Comparison of ENCODE assay signal across 8 cellular contexts in the genomic region with DNA sequence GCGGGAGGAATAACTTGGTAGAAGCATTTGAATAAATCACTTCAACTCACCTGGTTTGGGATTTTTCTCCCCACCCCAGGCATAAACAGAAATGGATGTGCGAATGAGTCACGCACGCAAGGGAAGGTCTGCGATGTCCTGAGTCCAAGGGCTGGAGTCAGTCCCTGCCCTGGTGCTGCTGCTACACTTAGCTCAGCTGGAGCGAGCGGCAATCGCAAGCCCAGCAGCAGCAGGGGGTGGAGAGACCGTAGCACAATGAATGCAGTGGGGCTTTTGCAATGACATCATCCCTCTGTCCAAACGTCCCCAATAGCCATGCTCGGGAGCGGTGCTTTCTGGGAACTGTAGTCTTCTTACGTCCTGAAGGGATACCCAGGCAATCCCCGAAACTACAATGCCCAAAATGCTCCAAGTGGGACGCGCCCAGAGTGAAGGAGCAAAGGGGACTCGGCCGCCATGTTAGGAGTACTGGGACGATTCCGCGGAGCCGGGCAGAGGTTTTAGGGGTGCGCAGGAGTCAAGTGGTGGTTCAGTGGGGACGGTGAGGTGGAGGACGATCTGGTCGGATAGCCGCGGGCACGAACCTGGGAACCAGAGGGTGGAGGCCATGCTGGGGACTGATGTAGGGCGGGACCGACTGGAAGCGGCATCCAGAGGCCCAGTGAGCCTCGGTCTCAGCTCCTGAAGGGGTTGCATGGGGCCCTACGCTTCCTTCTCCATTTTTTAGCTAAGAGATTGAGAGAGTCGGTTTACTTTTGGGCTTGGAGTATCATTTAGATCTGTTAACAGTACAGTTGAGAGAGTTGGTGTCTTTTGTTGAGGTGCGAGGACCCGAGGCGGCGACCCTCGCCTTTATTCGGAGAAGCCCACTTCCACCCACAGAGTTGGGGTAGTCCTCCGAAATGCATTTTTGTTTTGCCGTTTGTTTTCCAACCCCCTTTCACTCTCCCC. TPM values are rescaled to one million over a fixed set of nuclear protein-coding genes. Genes with fewer than 3 reads are reported as not detected.
DNase-seq lines count a peak whose midpoint lies in the region; ATAC-seq and TF ChIP-seq lines count a peak whose summit lies in the region.

A gene with protein sequence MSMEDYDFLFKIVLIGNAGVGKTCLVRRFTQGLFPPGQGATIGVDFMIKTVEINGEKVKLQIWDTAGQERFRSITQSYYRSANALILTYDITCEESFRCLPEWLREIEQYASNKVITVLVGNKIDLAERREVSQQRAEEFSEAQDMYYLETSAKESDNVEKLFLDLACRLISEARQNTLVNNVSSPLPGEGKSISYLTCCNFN (minus strand): TSS at position 257 of the 951 bp plus-strand sequence. CDS start 74,581 bp downstream, outside the sequence.

- DNase-seq in DMS114 treated with DMSO at 0.1 percent for 48 hours (lab: John Stamatoyannopoulos, UW; ENCODE audit: unreplicated experiment) (peak; percentile 96), IMR-90 (peak; percentile 100), OCI-LY7 (ENCODE audit: low spot score) (peak; percentile 99), activated T-cell treated with anti-CD3 and anti-CD28 coated beads for 4 hours (peak; percentile 88), erythroblast (lab: John Stamatoyannopoulos, UW) (peak; percentile 99), mucosa of gallbladder (ENCODE audit: low spot score) (peak; percentile 99)
- peak; percentile 83 to 87 for DNase-seq in stimulated activated CD8-positive, alpha-beta memory T cell treated with anti-CD3 and anti-CD28 coated beads, Interleukin-4, amount 100 ng/mL, for 4 hours (ENCODE audit: low read depth in 2 of 2, low spot score in 1 of 2)

- 3% methylated on average over 6 of the region's 43 CpGs; no CpG with 5 or more reads in 1 of the 2 experiments for WGBS in IMR-90 (ENCODE audit: extremely low coverage in 2 of 2, insufficient read length in 1 of 2), 2 experiments

- peak within 1 kb of the TSS; percentile 94 for H2BK5ac ChIP-seq in IMR-90 (ENCODE audit: low read depth, low read length, poor library complexity, severe bottlenecking)

- H3K9me1 ChIP-seq in IMR-90 (ENCODE audit: insufficient read depth, low read length), result no peaks in the 10 kb centered on the region

- in situ Hi-C loops in IMR-90 (cut with MboI; ENCODE audit: low sequenced_read_pairs), result loop anchor here (10.0 kb wide), 1 partner anchor 167 kb away; the partner anchor contains the start of genes DDIAS and PRCP

- H3K4me2 ChIP-seq in IMR-90 (ENCODE audit: low read depth, low read length) (peak within 1 kb of the TSS; percentile 100), OCI-LY7 (ENCODE audit: low read length) (peak within 1 kb of the TSS; percentile 88)

- H3K14ac ChIP-seq in IMR-90 (replicated peaks; ENCODE audit: low read depth, low read length), result peak within 1 kb of the TSS; percentile 100

- CTCF ChIA-PET in IMR-90 (lab: Yijun Ruan, JAX) (interaction anchor here (1.5 kb wide), 1 partner anchor 178 kb away, joined by 3 read pairs; no protein-coding TSS in a partner anchor), OCI-LY7 (lab: Charles Lee; ENCODE audit: unreplicated experiment) (no interaction called here)

- POLR2A ChIA-PET in IMR-90 (lab: Charles Lee; ENCODE audit: unreplicated experiment) (interaction anchor here (0.7 to 1.5 kb wide), 2 partner anchors 8 to 20 kb away, joined by 4 to 18 read pairs; no protein-coding TSS in a partner anchor), OCI-LY7 (lab: Charles Lee) (interaction anchor here (0.6 to 2.3 kb wide), 20 partner anchors 9 to 176 kb away, joined by 3 to 13 read pairs (median 3); partner anchors contain the start of genes DDIAS and PCF11)

- H3K4ac ChIP-seq in IMR-90 (ENCODE audit: low read depth, low read length), result peak within 1 kb of the TSS; percentile 99

- peak within 1 kb of the TSS; percentile 95 for H3K9ac ChIP-seq in IMR-90 (ENCODE audit: low read depth, low read length)

- H3K27ac ChIP-seq in IMR-90 (ENCODE audit: insufficient read depth, low read length), result peak within 1 kb of the TSS; percentile 93
- peak within 1 kb of the TSS; percentile 70 for H3K27ac ChIP-seq in OCI-LY7 (ENCODE audit: low read depth, low read length, poor library complexity, severe bottlenecking)

- H3K56ac ChIP-seq in IMR-90 (ENCODE audit: extremely low read depth, insufficient read depth, low read length), result peak within 1 kb of the TSS; percentile 99

- peak within 1 kb of the TSS; percentile 87 for H2AK5ac ChIP-seq in IMR-90 (ENCODE audit: low read depth, low read length)

- BruUV-seq in IMR-90 (replicated peaks; lab: Mats Ljungman, UMichigan), result TSS peak; percentile 53
- TSS peak; percentile 77 for BruUV-seq in OCI-LY7 (replicated peaks; lab: Mats Ljungman, UMichigan)

- no peaks in the 10 kb centered on the region for H3K27me3 ChIP-seq in IMR-90 (ENCODE audit: control insufficient read depth, insufficient read depth, low read length)

- peaks cover 78% of the 10 kb centered on the region for H3K79me2 ChIP-seq in OCI-LY7 (ENCODE audit: insufficient read depth, low read depth, low read length)

- peak within 1 kb of the TSS; percentile 94 for H2AK9ac ChIP-seq in IMR-90 (replicated peaks; ENCODE audit: low read depth, low read length, poor library complexity)

- peak within 1 kb of the TSS; percentile 78 for H4K5ac ChIP-seq in IMR-90 (ENCODE audit: low read depth, low read length)

- peaks cover 7% of the 10 kb centered on the region for H3K4me1 ChIP-seq in IMR-90 (ENCODE audit: control insufficient read depth, insufficient read depth, low read length)
- H3K4me1 ChIP-seq in OCI-LY7 (ENCODE audit: insufficient read depth, low read length, poor library complexity, severe bottlenecking), result peaks cover 39% of the 10 kb centered on the region

- dilution Hi-C loops in IMR-90 (cut with HindIII; ENCODE audit: low sequenced_read_pairs, unreplicated experiment), result loop anchor here (25.0 kb wide), 1 partner anchor 90 kb away; the partner anchor contains the start of gene PCF11

- peak within 1 kb of the TSS; percentile 72 for H2BK120ac ChIP-seq in IMR-90 (ENCODE audit: low read depth, low read length)

- H3K9me3 ChIP-seq in IMR-90 (ENCODE audit: control insufficient read depth, insufficient read depth, low read length) (no peaks in the 10 kb centered on the region), OCI-LY7 (ENCODE audit: low read length) (no peaks in the 10 kb centered on the region)

- TF ChIP-seq CTCF in IMR-90 (conservative IDR thresholded peaks at IDR 0.05; ENCODE audit: low read depth, low read length) (no peak), OCI-LY7 (conservative IDR thresholded peaks at IDR 0.05; ENCODE audit: low read length) (no peak)

- TF ChIP-seq POLR2A in IMR-90 (IDR thresholded peaks at IDR 0.05; ENCODE audit: low read depth, low read length) (peak; percentile 95), erythroblast (IDR thresholded peaks at IDR 0.05; ENCODE audit: low read length) (peak; percentile 96)

- peaks cover 4% of the 10 kb centered on the region for H3K36me3 ChIP-seq in IMR-90 (ENCODE audit: control insufficient read depth, insufficient read depth, low read length)
- peaks cover 50% of the 10 kb centered on the region for H3K36me3 ChIP-seq in OCI-LY7 (ENCODE audit: insufficient read depth, low read length)

- no peaks in the 10 kb centered on the region for H3K9me2 ChIP-seq in OCI-LY7 (ENCODE audit: insufficient read depth, low read length)

- H2AFZ ChIP-seq in IMR-90 (replicated peaks; ENCODE audit: low read length, poor library complexity) (peak within 1 kb of the TSS; percentile 96), OCI-LY7 (ENCODE audit: low read length) (peak within 1 kb of the TSS; percentile 19; the same call in 1 of the 2 replicates)

- peak within 1 kb of the TSS; percentile 86 for H3K18ac ChIP-seq in IMR-90 (ENCODE audit: low read depth, low read length)

- H3K4me3 ChIP-seq in IMR-90 (ENCODE audit: insufficient read depth, low read depth, low read length) (peak within 1 kb of the TSS; percentile 64), OCI-LY7 (ENCODE audit: low read depth, low read length, poor library complexity, severe bottlenecking) (peak within 1 kb of the TSS; percentile 86)

- TF ChIP-seq RAD21 in IMR-90 (IDR thresholded peaks at IDR 0.05; ENCODE audit: low read length), result peak; percentile 49

- peak within 1 kb of the TSS; percentile 17; the same call in 1 of the 3 replicates for H2BK15ac ChIP-seq in IMR-90 (ENCODE audit: low read depth, low read length)

- peak; percentile 97 for ATAC-seq in GM21529 (IDR thresholded peaks at IDR 0.05; ENCODE audit: unreplicated experiment)
- peak; percentile 96 for ATAC-seq in IMR-90 (ENCODE audit: low read depth)

- peaks cover 15 to 71% of the 10 kb centered on the region in 2 experiments; a peak in 3 of 4 replicates for H3K79me1 ChIP-seq in IMR-90 (ENCODE audit: low read depth in 1 of 2, low read length in 2 of 2)

- H4K20me1 ChIP-seq in IMR-90 (ENCODE audit: insufficient read depth, low read length) (peaks cover 4% of the 10 kb centered on the region; the same call in 1 of the 2 replicates), OCI-LY7 (ENCODE audit: insufficient read depth, low read length) (no peaks in the 10 kb centered on the region)

- intact Hi-C loops in IMR-90 (cut with micrococcal nuclease), result loop anchor here (1.0 to 10.0 kb wide), 8 partner anchors 20 to 357 kb away; partner anchors contain the start of genes ANKRD42 and PCF11
- intact Hi-C loops in OCI-LY7 (cut with micrococcal nuclease; ENCODE audit: unreplicated experiment), result loop anchor here (2.0 to 5.0 kb wide), 2 partner anchors 85 to 215 kb away; partner anchors contain the start of genes CCDC90B and PCF11

- H3K23ac ChIP-seq in IMR-90 (ENCODE audit: low read depth, low read length), result peak within 1 kb of the TSS; percentile 99

- H4K8ac ChIP-seq in IMR-90 (ENCODE audit: low read depth in 2 of 2, low read length in 2 of 2), result peak within 1 kb of the TSS; percentile 75 to 98

- peak within 1 kb of the TSS; percentile 19 for H2BK20ac ChIP-seq in IMR-90 (ENCODE audit: low read depth, low read length)

- peak within 1 kb of the TSS; percentile 96 for H4K91ac ChIP-seq in IMR-90 (ENCODE audit: insufficient read depth, low read depth, low read length)

TF ChIP-seq in IMR-90, 13 proteins besides CTCF, POLR2A, EP300 and RAD21 (continues in another document):
- TF ChIP-seq NFE2L2 (IDR thresholded peaks at IDR 0.05; ENCODE audit: low read depth, low read length) (no peak), MXI1 (IDR thresholded peaks at IDR 0.05; ENCODE audit: borderline replicate concordance, low read depth, low read length) (peak; percentile 84; the same call in 1 of the 2 replicates), CEBPB (IDR thresholded peaks at IDR 0.05; ENCODE audit: low read depth, low read length) (peak; percentile 75), SMC3 (IDR thresholded peaks at IDR 0.05; ENCODE audit: low read depth, low read length) (no peak)

RNA-seq across cellular contexts. Expression of the gene that starts here (rescaled TPM):
- total RNA-seq in IMR-90 (2012; rRNA removed) (14.4 and 25.6 TPM in 2 replicates), OCI-LY7 (2022) (132 TPM in 2 replicates), mucosa of gallbladder (13.6 TPM)
- 4.6 and 7.2 TPM in 2 replicates for polyA plus RNA-seq in IMR-90 (2012; rRNA removed)
- 1.9 and 2.1 TPM in 2 replicates for polyA plus RNA-seq in IMR-90 (2012; cell fraction: cytosol; rRNA removed)
- polyA plus RNA-seq in IMR-90 (2012; cell fraction: nucleus; rRNA removed; ENCODE audit: low replicate concordance), result 2.1 and 7.3 TPM in 2 replicates
- 27.1 and 33.3 TPM in 2 replicates for total RNA-seq in OCI-LY7 (2014; rRNA removed; shearing (Covaris generic))

Comparison
In these comparisons a context has a peak if more than half of its experiments do, and no peak if none do; other contexts are left out.
1. Peak in every context shown above with its lines: DNase-seq, ATAC-seq, H3K4me3 ChIP-seq and H3K27ac ChIP-seq.